In genomic region chr20:31284964-31285363, GRCh38 we compare ENCODE assay signal across 5 cellular contexts. TPM values are rescaled to one million over a fixed set of nuclear protein-coding genes. Genes with fewer than 3 reads are reported as not detected.
"Had no signal": no experiment of that assay in that cellular context is flagged by ENCODE, and none has a peak within 500 bp of the region (broad histone marks: within the 10 kb centered on the region; RNA-seq: fewer than 3 reads in every experiment).

No MANE protein-coding gene starts in this region.

RNA-seq across cellular contexts. Expression of gene DEFB116, which starts 23.4 kb away (rescaled TPM):
- total RNA-seq: HepG2, HT-29, HT1080, IMR-90, K562 had no signal

RNA-seq across cellular contexts. Expression of gene DEFB115, which starts 27.5 kb away (rescaled TPM):
- total RNA-seq: HepG2, HT-29, HT1080, IMR-90, K562 had no signal
